ENCODE assay signal across 9 cellular contexts in the genomic region with DNA sequence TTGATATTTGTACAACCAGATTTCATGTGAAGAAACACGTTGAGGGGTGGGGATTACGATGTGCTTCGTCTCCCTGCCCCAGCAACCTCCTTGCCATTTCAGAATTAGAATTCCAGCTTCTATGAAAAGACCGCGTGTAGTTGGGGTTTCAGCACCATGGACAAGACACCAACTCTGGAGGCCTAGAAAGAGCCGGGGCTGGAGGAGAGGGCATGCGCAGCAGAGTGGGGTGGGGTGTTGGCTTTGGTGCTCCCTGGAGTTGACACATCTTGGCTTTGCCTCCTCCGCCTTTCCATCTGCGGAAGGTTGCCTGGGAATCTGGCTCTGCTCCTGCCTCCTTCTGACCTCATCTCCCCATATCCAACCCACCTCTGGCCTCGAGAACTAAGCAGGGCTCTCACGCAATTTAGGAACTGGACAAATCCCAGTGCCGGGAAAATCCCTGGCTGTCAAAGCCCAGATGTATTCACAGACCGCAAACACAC. TPM values are rescaled to one million over a fixed set of nuclear protein-coding genes. Genes with fewer than 3 reads are reported as not detected.
DNase-seq lines count a peak whose midpoint lies in the region; ATAC-seq, FAIRE-seq and TF ChIP-seq lines count a peak whose summit lies in the region.
"Had no signal": no experiment of that assay in that cellular context is flagged by ENCODE, and none has a peak within 500 bp of the region (broad histone marks: within the 10 kb centered on the region; RNA-seq: fewer than 3 reads in every experiment).

No MANE protein-coding gene starts in this region.

- intact Hi-C loops in sciatic nerve (cut with DNase I) (no loop called here), kidney (cut with DNase I) (no loop called here)
- intact Hi-C loops in activated T-helper 1 cell treated with anti-CD3 and anti-CD28 coated beads, Interleukin-12 subunit alpha, Interleukin-12 subunit beta, Interleukin-2, Interleukin-4 antibody, amounts not matched to agents 30 ng/mL and 10 ng/mL and 1 ng/mL, durations not matched to agents 14 hours and 24 hours and 36 hours (cut with micrococcal nuclease): no loop called here

- no peaks in the 10 kb centered on the region for H3K36me3 Mint-ChIP-seq in activated T-helper 1 cell treated with anti-CD3 and anti-CD28 coated beads, Interleukin-12 subunit alpha, Interleukin-12 subunit beta, Interleukin-2, Interleukin-4 antibody, amounts not matched to agents 30 ng/mL and 10 ng/mL and 1 ng/mL, durations not matched to agents 14 hours and 24 hours and 36 hours (ENCODE audit: low read depth)
- H3K36me3 Mint-ChIP-seq: activated naive CD4-positive, alpha-beta T cell treated with anti-CD3 and anti-CD28 coated beads, Interleukin-2, amount 50 U/mL, for 24 hours had no signal

- WGBS in gastroesophageal sphincter (ENCODE audit: low coverage in 1 of 2), 2 donors: 11 to 25% methylated on average over 3 to 12 of the region's 13 CpGs

- no peak for FAIRE-seq in kidney (lab: Jason Lieb, UNC)

- TF ChIP-seq EP300 in gastroesophageal sphincter (IDR thresholded peaks at IDR 0.05): no peak

- H3K27me3 Mint-ChIP-seq in activated T-helper 1 cell treated with anti-CD3 and anti-CD28 coated beads, Interleukin-12 subunit alpha, Interleukin-12 subunit beta, Interleukin-2, Interleukin-4 antibody, amounts not matched to agents 30 ng/mL and 10 ng/mL and 1 ng/mL, durations not matched to agents 14 hours and 24 hours and 36 hours (ENCODE audit: insufficient read depth): peaks cover 5% of the 10 kb centered on the region
- H3K27me3 Mint-ChIP-seq: activated naive CD4-positive, alpha-beta T cell treated with anti-CD3 and anti-CD28 coated beads, Interleukin-2, amount 50 U/mL, for 24 hours had no signal

- H3K9ac ChIP-seq in kidney (ENCODE audit: low read length in 2 of 2): no peak overlapping the region

- no peaks in the 10 kb centered on the region for H3K4me1 ChIP-seq in gastroesophageal sphincter
- no peaks in the 10 kb centered on the region for H3K4me1 ChIP-seq in kidney (ENCODE audit: control insufficient read depth in 1 of 2, insufficient read depth in 1 of 2, low read depth in 1 of 2, low read length in 2 of 2)

- H3K36me3 ChIP-seq in gastroesophageal sphincter (peaks cover 0 to under 1% of the 10 kb centered on the region in 2 donors), kidney (ENCODE audit: control insufficient read depth in 1 of 2, insufficient read depth in 2 of 2, low read length in 2 of 2) (no peaks in the 10 kb centered on the region)

- no peak overlapping the region for H3K27ac Mint-ChIP-seq in activated T-helper 1 cell treated with anti-CD3 and anti-CD28 coated beads, Interleukin-12 subunit alpha, Interleukin-12 subunit beta, Interleukin-2, Interleukin-4 antibody, amounts not matched to agents 30 ng/mL and 10 ng/mL and 1 ng/mL, durations not matched to agents 14 hours and 24 hours and 36 hours

- no peak overlapping the region for H3K4me3 Mint-ChIP-seq in activated T-helper 1 cell treated with anti-CD3 and anti-CD28 coated beads, Interleukin-12 subunit alpha, Interleukin-12 subunit beta, Interleukin-2, Interleukin-4 antibody, amounts not matched to agents 30 ng/mL and 10 ng/mL and 1 ng/mL, durations not matched to agents 14 hours and 24 hours and 36 hours
- H3K4me3 Mint-ChIP-seq: activated naive CD4-positive, alpha-beta T cell treated with anti-CD3 and anti-CD28 coated beads, Interleukin-2, amount 50 U/mL, for 24 hours had no signal

- in situ Hi-C loops in SK-MEL-5 (cut with HindIII; ENCODE audit: low pct_unique_long_range_greater_than_20kb, low sequenced_read_pairs): no loop called here

- TF ChIP-seq POLR2A in gastroesophageal sphincter (IDR thresholded peaks at IDR 0.05): no peak

- TF ChIP-seq CTCF in gastroesophageal sphincter (IDR thresholded peaks at IDR 0.05): no peak
- TF ChIP-seq CTCF in kidney (IDR thresholded peaks at IDR 0.05; ENCODE audit: borderline replicate concordance, extremely low read depth, insufficient read depth): no peak

- H3K9me3 ChIP-seq in gastroesophageal sphincter (no peaks in the 10 kb centered on the region), kidney (ENCODE audit: control insufficient read depth in 1 of 2, low read length in 2 of 2) (no peaks in the 10 kb centered on the region)

- H3K27ac ChIP-seq in gastroesophageal sphincter (no peak overlapping the region), kidney (ENCODE audit: low read depth in 2 of 2, low read length in 2 of 2) (no peak overlapping the region)

- no peaks in the 10 kb centered on the region for H3K4me1 Mint-ChIP-seq in activated T-helper 1 cell treated with anti-CD3 and anti-CD28 coated beads, Interleukin-12 subunit alpha, Interleukin-12 subunit beta, Interleukin-2, Interleukin-4 antibody, amounts not matched to agents 30 ng/mL and 10 ng/mL and 1 ng/mL, durations not matched to agents 14 hours and 24 hours and 36 hours (ENCODE audit: low read depth)

- DNase-seq in HCEC 1CT (peak; percentile 37), SK-MEL-5 (ENCODE audit: low read depth, low spot score) (peak; percentile 52), sciatic nerve (ENCODE audit: low spot score) (peak; percentile 77), kidney (no peak), NCI-H82 treated with DMSO at 0.1 percent for 48 hours (lab: John Stamatoyannopoulos, UW; ENCODE audit: unreplicated experiment) (no peak)
- no peak for DNase-seq in activated T-helper 1 cell treated with anti-CD3 and anti-CD28 coated beads, Interleukin-12 subunit alpha, Interleukin-12 subunit beta, Interleukin-2, Interleukin-4 antibody, amounts not matched to agents 30 ng/mL and 10 ng/mL and 1 ng/mL, durations not matched to agents 14 hours and 24 hours and 36 hours (ENCODE audit: low spot score)

- no peaks in the 10 kb centered on the region for H3K9me3 Mint-ChIP-seq in activated T-helper 1 cell treated with anti-CD3 and anti-CD28 coated beads, Interleukin-12 subunit alpha, Interleukin-12 subunit beta, Interleukin-2, Interleukin-4 antibody, amounts not matched to agents 30 ng/mL and 10 ng/mL and 1 ng/mL, durations not matched to agents 14 hours and 24 hours and 36 hours
- H3K9me3 Mint-ChIP-seq: activated naive CD4-positive, alpha-beta T cell treated with anti-CD3 and anti-CD28 coated beads, Interleukin-2, amount 50 U/mL, for 24 hours had no signal

- ATAC-seq in gastroesophageal sphincter: peak; percentile 91
- peak; percentile 90 for ATAC-seq in sciatic nerve
- ATAC-seq in GM18520 (IDR thresholded peaks at IDR 0.05; ENCODE audit: unreplicated experiment): no peak

- H3K27me3 ChIP-seq in gastroesophageal sphincter: peaks cover 31% of the 10 kb centered on the region

- H3K4me3 ChIP-seq in gastroesophageal sphincter: no peak overlapping the region
- H3K4me3 ChIP-seq in kidney (ENCODE audit: low read length in 2 of 2): no peak overlapping the region

RNA-seq across cellular contexts. Expression of gene HTR6, which starts 11.8 kb away (rescaled TPM):
- total RNA-seq in SK-MEL-5 (2014; rRNA removed; shearing (Covaris generic)): 0.16 and 0.29 TPM in 2 replicates
- 1.9 and 3.0 TPM in 2 replicates for polyA plus RNA-seq in SK-MEL-5 (2015; cell fraction: cytosol; rRNA removed)
- polyA plus RNA-seq in SK-MEL-5 (2015; cell fraction: nucleus; rRNA removed): 0.20 and 0.51 TPM in 2 replicates
- total RNA-seq in gastroesophageal sphincter (not detected), sciatic nerve (not detected), kidney (not detected)
- not detected for polyA plus RNA-seq in kidney (ENCODE audit: insufficient read depth, low read depth, low replicate concordance)
- not detected in 2 replicates for total RNA-seq in activated T-helper 1 cell treated with anti-CD3 and anti-CD28 coated beads, Interleukin-12 subunit alpha, Interleukin-12 subunit beta, Interleukin-2, Interleukin-4 antibody, amounts not matched to agents 30 ng/mL and 10 ng/mL and 1 ng/mL, durations not matched to agents 14 hours and 24 hours and 36 hours

RNA-seq across cellular contexts. Expression of gene NBL1, which starts 32.4 kb away (rescaled TPM):
- total RNA-seq in SK-MEL-5 (2014; rRNA removed; shearing (Covaris generic)): 305 and 318 TPM in 2 replicates
- 272 and 287 TPM in 2 replicates for polyA plus RNA-seq in SK-MEL-5 (2015; cell fraction: cytosol; rRNA removed)
- polyA plus RNA-seq in SK-MEL-5 (2015; cell fraction: nucleus; rRNA removed): 43.9 and 83.4 TPM in 2 replicates
- total RNA-seq in gastroesophageal sphincter (100 to 1,000 TPM; 203 to 343 (median 301) TPM), sciatic nerve (119 TPM), kidney (141 TPM)
- 47.4 TPM for polyA plus RNA-seq in kidney (ENCODE audit: insufficient read depth, low read depth, low replicate concordance)
- 53.0 and 55.5 TPM in 2 replicates for total RNA-seq in activated T-helper 1 cell treated with anti-CD3 and anti-CD28 coated beads, Interleukin-12 subunit alpha, Interleukin-12 subunit beta, Interleukin-2, Interleukin-4 antibody, amounts not matched to agents 30 ng/mL and 10 ng/mL and 1 ng/mL, durations not matched to agents 14 hours and 24 hours and 36 hours

Comparison
In these comparisons a context has a peak if more than half of its experiments do, and no peak if none do; other contexts are left out.
1. DNase-seq: peak in HCEC 1CT (single experiment), SK-MEL-5 (single experiment) and sciatic nerve (single experiment); none in kidney (single experiment), NCI-H82 treated with DMSO at 0.1 percent for 48 hours (single experiment) and activated T-helper 1 cell treated with anti-CD3 and anti-CD28 coated beads, Interleukin-12 subunit alpha, Interleukin-12 subunit beta, Interleukin-2, Interleukin-4 antibody, amounts not matched to agents 30 ng/mL and 10 ng/mL and 1 ng/mL, durations not matched to agents 14 hours and 24 hours and 36 hours (single experiment).